ENCODE assay signal across 1 cellular context in the genomic region with DNA sequence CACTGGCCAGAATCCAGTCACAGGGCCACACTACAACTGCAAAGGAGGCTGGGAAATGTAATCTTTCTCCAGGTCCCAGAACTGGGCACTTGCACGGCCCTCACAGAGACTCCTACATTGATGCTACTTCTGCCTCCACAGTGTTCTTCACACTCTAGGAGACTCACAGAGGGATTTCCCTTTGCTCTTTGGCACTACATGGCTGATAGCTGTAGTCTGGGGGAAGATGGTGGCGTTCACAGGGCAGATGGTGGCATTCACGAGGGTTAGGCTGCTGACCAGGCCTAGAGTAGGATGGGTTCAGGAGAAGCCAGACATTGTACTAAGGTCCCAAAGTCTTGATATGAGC.
TF ChIP-seq lines count a peak whose summit lies in the region.

No MANE protein-coding gene starts in this region.

TF ChIP-seq in IMR-90, 13 proteins besides CTCF, POLR2A, EP300 and RAD21:
- TF ChIP-seq, protein P1, sequence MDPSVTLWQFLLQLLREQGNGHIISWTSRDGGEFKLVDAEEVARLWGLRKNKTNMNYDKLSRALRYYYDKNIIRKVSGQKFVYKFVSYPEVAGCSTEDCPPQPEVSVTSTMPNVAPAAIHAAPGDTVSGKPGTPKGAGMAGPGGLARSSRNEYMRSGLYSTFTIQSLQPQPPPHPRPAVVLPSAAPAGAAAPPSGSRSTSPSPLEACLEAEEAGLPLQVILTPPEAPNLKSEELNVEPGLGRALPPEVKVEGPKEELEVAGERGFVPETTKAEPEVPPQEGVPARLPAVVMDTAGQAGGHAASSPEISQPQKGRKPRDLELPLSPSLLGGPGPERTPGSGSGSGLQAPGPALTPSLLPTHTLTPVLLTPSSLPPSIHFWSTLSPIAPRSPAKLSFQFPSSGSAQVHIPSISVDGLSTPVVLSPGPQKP (IDR thresholded peaks at IDR 0.05; ENCODE audit: borderline replicate concordance, low read depth, low read length) = no peak
- TF ChIP-seq MXI1 (IDR thresholded peaks at IDR 0.05; ENCODE audit: borderline replicate concordance, low read depth, low read length) = no peak
- no peak for TF ChIP-seq RCOR1 (IDR thresholded peaks at IDR 0.05; ENCODE audit: insufficient replicate concordance, low read length)
- no peak for TF ChIP-seq RFX5 (IDR thresholded peaks at IDR 0.05; ENCODE audit: low read depth, low read length)
- no peak; the same call in 1 of the 2 replicates for TF ChIP-seq SMC3 (IDR thresholded peaks at IDR 0.05; ENCODE audit: low read depth, low read length)
- TF ChIP-seq NFE2L2 (IDR thresholded peaks at IDR 0.05; ENCODE audit: low read depth, low read length) = no peak
- no peak for TF ChIP-seq MAZ (IDR thresholded peaks at IDR 0.05; ENCODE audit: borderline replicate concordance, low read depth, low read length)
- TF ChIP-seq FOS (IDR thresholded peaks at IDR 0.05; ENCODE audit: low read depth, low read length) = no peak; the same call in 1 of the 2 replicates
- TF ChIP-seq BHLHE40 (IDR thresholded peaks at IDR 0.05; ENCODE audit: low read depth, low read length) = no peak
- no peak for TF ChIP-seq USF2 (IDR thresholded peaks at IDR 0.05; ENCODE audit: low read depth, low read length)
- TF ChIP-seq CEBPB (IDR thresholded peaks at IDR 0.05; ENCODE audit: low read depth, low read length) = no peak
- TF ChIP-seq CHD1 (IDR thresholded peaks at IDR 0.05; ENCODE audit: low read depth, low read length) = no peak
- TF ChIP-seq MAFK (IDR thresholded peaks at IDR 0.05; ENCODE audit: low read depth, low read length) = no peak
